Comparison of ENCODE assay signal across 1 cellular context in genomic region chr2:218568190-218569037, GRCh38.
TF ChIP-seq lines count a peak whose summit lies in the region.

A gene with protein sequence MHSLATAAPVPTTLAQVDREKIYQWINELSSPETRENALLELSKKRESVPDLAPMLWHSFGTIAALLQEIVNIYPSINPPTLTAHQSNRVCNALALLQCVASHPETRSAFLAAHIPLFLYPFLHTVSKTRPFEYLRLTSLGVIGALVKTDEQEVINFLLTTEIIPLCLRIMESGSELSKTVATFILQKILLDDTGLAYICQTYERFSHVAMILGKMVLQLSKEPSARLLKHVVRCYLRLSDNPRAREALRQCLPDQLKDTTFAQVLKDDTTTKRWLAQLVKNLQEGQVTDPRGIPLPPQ (plus strand): TSS chr2:218568839. CDS start chr2:218568955, 116 bp downstream.
USP37 (minus strand) TSS chr2:218568351; CDS start chr2:218558653, 9,698 bp downstream.

TF ChIP-seq in K562, 482 proteins besides CTCF, POLR2A, EP300 and RAD21 (continued from another document and continues in another):
- TF ChIP-seq, protein P1, sequence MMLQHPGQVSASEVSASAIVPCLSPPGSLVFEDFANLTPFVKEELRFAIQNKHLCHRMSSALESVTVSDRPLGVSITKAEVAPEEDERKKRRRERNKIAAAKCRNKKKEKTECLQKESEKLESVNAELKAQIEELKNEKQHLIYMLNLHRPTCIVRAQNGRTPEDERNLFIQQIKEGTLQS (IDR thresholded peaks at IDR 0.05) = peak; percentile 59; the same call in 1 of the 2 replicates
- TF ChIP-seq, protein P1 (CRISPR knock-in tag; conservative IDR thresholded peaks at IDR 0.05) = 0 out of 2 replicates have a peak, but pooled peaks have one; percentile 40
- no peak for TF ChIP-seq MTA1 (IDR thresholded peaks at IDR 0.05; ENCODE audit: borderline replicate concordance)
- TF ChIP-seq STAT5B (CRISPR knock-in tag; IDR thresholded peaks at IDR 0.05) = no peak
- TF ChIP-seq RCOR1 (IDR thresholded peaks at IDR 0.05; ENCODE audit: borderline replicate concordance in 1 of 2, low read depth in 2 of 2, low read length in 2 of 2) = peak in 1 of 2 experiments; percentile 29; a peak in 1 of 4 replicates
- no peak for TF ChIP-seq ZNF830 (CRISPR knock-in tag; IDR thresholded peaks at IDR 0.05)
- TF ChIP-seq TFAP4 (CRISPR knock-in tag; IDR thresholded peaks at IDR 0.05; ENCODE audit: borderline replicate concordance) = peak; percentile 83; the same call in 1 of the 2 replicates
- peak; percentile 27 for TF ChIP-seq ZNF511 (CRISPR knock-in tag; IDR thresholded peaks at IDR 0.05)
- no peak for TF ChIP-seq MAFF (IDR thresholded peaks at IDR 0.05; ENCODE audit: low read length)
- no peak for TF ChIP-seq SIX5 (IDR thresholded peaks at IDR 0.05; ENCODE audit: borderline replicate concordance in 1 of 2, insufficient read depth in 1 of 2, low read depth in 1 of 2, low read length in 2 of 2)
- TF ChIP-seq NEUROD1 (IDR thresholded peaks at IDR 0.05; ENCODE audit: borderline replicate concordance, low read depth, low read length, partially characterized antibody) = no peak
- TF ChIP-seq ZNF41 (CRISPR knock-in tag; conservative IDR thresholded peaks at IDR 0.05) = no peak
- TF ChIP-seq ZC3H4 (CRISPR knock-in tag; IDR thresholded peaks at IDR 0.05; ENCODE audit: borderline replicate concordance) = no peak
- peak; percentile 70 for TF ChIP-seq DIDO1 (tag; IDR thresholded peaks at IDR 0.05; ENCODE audit: low read depth)
- TF ChIP-seq CEBPZ (IDR thresholded peaks at IDR 0.05; ENCODE audit: borderline replicate concordance, low read depth, low read length) = no peak
- TF ChIP-seq CBX3 (IDR thresholded peaks at IDR 0.05; ENCODE audit: borderline replicate concordance in 1 of 2, low read length in 2 of 2) = peak in 1 of 2 experiments; percentile 98; a peak in 2 of 3 replicates
- TF ChIP-seq THAP12 (CRISPR knock-in tag; IDR thresholded peaks at IDR 0.05) = no peak
- TF ChIP-seq ZNF133 (CRISPR knock-in tag; IDR thresholded peaks at IDR 0.05) = no peak
- TF ChIP-seq NFIC (IDR thresholded peaks at IDR 0.05) = no peak
- no peak for TF ChIP-seq ZSCAN29 (IDR thresholded peaks at IDR 0.05)
- TF ChIP-seq SAP30 (IDR thresholded peaks at IDR 0.05; ENCODE audit: borderline replicate concordance, insufficient read depth, low read depth, low read length, poor library complexity, severe bottlenecking) = no peak
- TF ChIP-seq ETV1 (tag; conservative IDR thresholded peaks at IDR 0.05; ENCODE audit: low read depth) = peak; percentile 72
- TF ChIP-seq SMARCB1 (IDR thresholded peaks at IDR 0.05; ENCODE audit: insufficient read length, low read depth) = no peak
- TF ChIP-seq THRA (IDR thresholded peaks at IDR 0.05) = no peak
- no peak for TF ChIP-seq FOS (IDR thresholded peaks at IDR 0.05; ENCODE audit: extremely low read depth, insufficient read length)
- TF ChIP-seq, protein P2, sequence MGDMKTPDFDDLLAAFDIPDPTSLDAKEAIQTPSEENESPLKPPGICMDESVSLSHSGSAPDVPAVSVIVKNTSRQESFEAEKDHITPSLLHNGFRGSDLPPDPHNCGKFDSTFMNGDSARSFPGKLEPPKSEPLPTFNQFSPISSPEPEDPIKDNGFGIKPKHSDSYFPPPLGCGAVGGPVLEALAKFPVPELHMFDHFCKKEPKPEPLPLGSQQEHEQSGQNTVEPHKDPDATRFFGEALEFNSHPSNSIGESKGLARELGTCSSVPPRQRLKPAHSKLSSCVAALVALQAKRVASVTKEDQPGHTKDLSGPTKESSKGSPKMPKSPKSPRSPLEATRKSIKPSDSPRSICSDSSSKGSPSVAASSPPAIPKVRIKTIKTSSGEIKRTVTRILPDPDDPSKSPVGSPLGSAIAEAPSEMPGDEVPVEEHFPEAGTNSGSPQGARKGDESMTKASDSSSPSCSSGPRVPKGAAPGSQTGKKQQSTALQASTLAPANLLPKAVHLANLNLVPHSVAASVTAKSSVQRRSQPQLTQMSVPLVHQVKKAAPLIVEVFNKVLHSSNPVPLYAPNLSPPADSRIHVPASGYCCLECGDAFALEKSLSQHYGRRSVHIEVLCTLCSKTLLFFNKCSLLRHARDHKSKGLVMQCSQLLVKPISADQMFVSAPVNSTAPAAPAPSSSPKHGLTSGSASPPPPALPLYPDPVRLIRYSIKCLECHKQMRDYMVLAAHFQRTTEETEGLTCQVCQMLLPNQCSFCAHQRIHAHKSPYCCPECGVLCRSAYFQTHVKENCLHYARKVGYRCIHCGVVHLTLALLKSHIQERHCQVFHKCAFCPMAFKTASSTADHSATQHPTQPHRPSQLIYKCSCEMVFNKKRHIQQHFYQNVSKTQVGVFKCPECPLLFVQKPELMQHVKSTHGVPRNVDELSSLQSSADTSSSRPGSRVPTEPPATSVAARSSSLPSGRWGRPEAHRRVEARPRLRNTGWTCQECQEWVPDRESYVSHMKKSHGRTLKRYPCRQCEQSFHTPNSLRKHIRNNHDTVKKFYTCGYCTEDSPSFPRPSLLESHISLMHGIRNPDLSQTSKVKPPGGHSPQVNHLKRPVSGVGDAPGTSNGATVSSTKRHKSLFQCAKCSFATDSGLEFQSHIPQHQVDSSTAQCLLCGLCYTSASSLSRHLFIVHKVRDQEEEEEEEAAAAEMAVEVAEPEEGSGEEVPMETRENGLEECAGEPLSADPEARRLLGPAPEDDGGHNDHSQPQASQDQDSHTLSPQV (IDR thresholded peaks at IDR 0.05) = peak; percentile 87
- TF ChIP-seq ZBTB11 (CRISPR knock-in tag; IDR thresholded peaks at IDR 0.05) = peak in 1 of 3 experiments; percentile 19; a peak in 1 of 6 replicates
- TF ChIP-seq PHF8 (IDR thresholded peaks at IDR 0.05; ENCODE audit: borderline replicate concordance, low read length) = peak; percentile 66; the same call in 1 of the 2 replicates
- no peak for TF ChIP-seq SMARCA4 (IDR thresholded peaks at IDR 0.05)
- TF ChIP-seq YY1 (IDR thresholded peaks at IDR 0.05; ENCODE audit: borderline replicate concordance in 1 of 3, control insufficient read depth in 1 of 3, extremely low read depth in 1 of 3, insufficient read depth in 3 of 3, insufficient read length in 1 of 3, insufficient replicate concordance in 2 of 3, low read depth in 1 of 3, low read length in 2 of 3) = peak in 2 of 3 experiments; percentile 79 to 88
- no peak for TF ChIP-seq HNRNPH1 (optimal IDR thresholded peaks at IDR 0.05; ENCODE audit: low read depth, low read length)
- TF ChIP-seq HES1 (IDR thresholded peaks at IDR 0.05; ENCODE audit: low read depth) = no peak; the same call in 1 of the 2 replicates
- no peak for TF ChIP-seq PTBP1 (IDR thresholded peaks at IDR 0.05; ENCODE audit: low read depth, low read length)
- TF ChIP-seq RFX1 (IDR thresholded peaks at IDR 0.05) = no peak
- no peak for TF ChIP-seq ZBED1 (IDR thresholded peaks at IDR 0.05)
- TF ChIP-seq VEZF1 (CRISPR knock-in tag; IDR thresholded peaks at IDR 0.05) = peak; percentile 97
- no peak for TF ChIP-seq ZKSCAN8 (CRISPR knock-in tag; IDR thresholded peaks at IDR 0.05)
- TF ChIP-seq LCOR (CRISPR knock-in tag; IDR thresholded peaks at IDR 0.05) = peak; percentile 89
